In genomic region chr4:174753031-174753430, GRCh38 we compare ENCODE assay signal across 12 cellular contexts.
DNase-seq lines count a peak whose midpoint lies in the region; ATAC-seq and TF ChIP-seq lines count a peak whose summit lies in the region.
"Had no signal": no experiment of that assay in that cellular context is flagged by ENCODE, and none has a peak within 500 bp of the region (broad histone marks: within the 10 kb centered on the region; RNA-seq: fewer than 3 reads in every experiment).

No MANE protein-coding gene starts in this region.

- H3K36me3 ChIP-seq in kidney epithelial cell (ENCODE audit: control insufficient read depth, insufficient read depth, low read length) (no peaks in the 10 kb centered on the region), esophagus muscularis mucosa (no peaks in the 10 kb centered on the region)
- H3K36me3 ChIP-seq: BLaER1, HAP-1 had no signal

- 88% methylated on average over 4 of the region's 4 CpGs for WGBS in esophagus muscularis mucosa

- H3K4me3 ChIP-seq in kidney epithelial cell (ENCODE audit: low read depth, low read length) (no peak overlapping the region), esophagus muscularis mucosa (no peak overlapping the region)
- H3K4me3 ChIP-seq: A549, BLaER1, HAP-1 had no signal

- H3K4me1 ChIP-seq in esophagus muscularis mucosa: no peaks in the 10 kb centered on the region
- H3K4me1 ChIP-seq: A549, BLaER1, Caco-2, HAP-1 had no signal

- no peak for TF ChIP-seq POLR2A in esophagus muscularis mucosa (IDR thresholded peaks at IDR 0.05; ENCODE audit: low read depth)

- intact Hi-C loops in esophagus muscularis mucosa (cut with DNase I): no loop called here

- H3K27me3 ChIP-seq in kidney epithelial cell (ENCODE audit: control insufficient read depth, insufficient read depth, low read length): no peaks in the 10 kb centered on the region
- H3K27me3 ChIP-seq in esophagus muscularis mucosa: no peaks in the 10 kb centered on the region
- H3K27me3 ChIP-seq: BLaER1 had no signal

- TF ChIP-seq EP300 in esophagus muscularis mucosa (IDR thresholded peaks at IDR 0.05): no peak

- no peak for TF ChIP-seq CTCF in kidney epithelial cell (IDR thresholded peaks at IDR 0.05; ENCODE audit: insufficient read depth, low read length, poor library complexity, severe bottlenecking)
- no peak for TF ChIP-seq CTCF in esophagus muscularis mucosa (IDR thresholded peaks at IDR 0.05)

- ATAC-seq in GM19467 (IDR thresholded peaks at IDR 0.05; ENCODE audit: unreplicated experiment): no peak
- ATAC-seq: A549 had no signal

- H3K9me3 ChIP-seq in esophagus muscularis mucosa: no peaks in the 10 kb centered on the region
- H3K9me3 ChIP-seq: A549, BLaER1, Caco-2, HAP-1 had no signal

- peak; percentile 3 to 51 for DNase-seq in NCI-H524 (lab: John Stamatoyannopoulos, UW)
- peak; percentile 5 for DNase-seq in astrocyte of the hippocampus (ENCODE audit: low read depth, low spot score)
- DNase-seq in kidney epithelial cell (ENCODE audit: low read depth): peak; percentile 19
- DNase-seq in esophagus muscularis mucosa (ENCODE audit: extremely low spot score): no peak
- no peak for DNase-seq in GF-D8 (lab: John Stamatoyannopoulos, UW)
- DNase-seq: Caco-2; CD8-positive, alpha-beta memory T cell; DMS 273 treated with DMSO at 0.1 percent for 48 hours had no signal

- no peak overlapping the region for H3K27ac ChIP-seq in esophagus muscularis mucosa (replicated peaks in 1 of 4)
- H3K27ac ChIP-seq: A549, BLaER1 had no signal

Comparison
In these comparisons a context has a peak if more than half of its experiments do, and no peak if none do; other contexts are left out.
1. DNase-seq: peak in NCI-H524 (2 of 2), astrocyte of the hippocampus (single experiment) and kidney epithelial cell (single experiment); none in esophagus muscularis mucosa (single experiment) and GF-D8 (single experiment).